In the genomic region with DNA sequence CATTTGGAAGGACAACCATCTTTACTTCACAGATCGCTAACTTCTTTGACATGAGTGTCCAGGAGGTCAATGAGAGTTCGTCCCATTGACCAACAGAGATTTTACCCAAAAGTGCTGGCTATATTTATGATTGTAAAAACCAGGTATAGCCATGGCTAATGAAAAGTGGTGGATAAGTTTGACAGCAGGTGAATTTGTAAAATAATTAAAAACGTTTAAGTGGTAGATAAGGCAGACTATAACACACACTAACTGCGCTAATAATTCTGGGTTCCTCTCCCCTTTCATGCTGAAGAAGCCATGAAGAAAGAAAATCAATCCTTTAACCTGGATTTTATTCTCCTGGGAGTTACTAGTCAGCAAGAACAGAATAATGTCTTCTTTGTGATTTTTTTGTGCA, we compare ENCODE assay signal across 39 cellular contexts. TPM values are rescaled to one million over a fixed set of nuclear protein-coding genes. Genes with fewer than 3 reads are reported as not detected.
"Had no signal": no experiment of that assay in that cellular context is flagged by ENCODE, and none has a peak within 500 bp of the region (broad histone marks: within the 10 kb centered on the region; RNA-seq: fewer than 3 reads in every experiment).

A gene with protein sequence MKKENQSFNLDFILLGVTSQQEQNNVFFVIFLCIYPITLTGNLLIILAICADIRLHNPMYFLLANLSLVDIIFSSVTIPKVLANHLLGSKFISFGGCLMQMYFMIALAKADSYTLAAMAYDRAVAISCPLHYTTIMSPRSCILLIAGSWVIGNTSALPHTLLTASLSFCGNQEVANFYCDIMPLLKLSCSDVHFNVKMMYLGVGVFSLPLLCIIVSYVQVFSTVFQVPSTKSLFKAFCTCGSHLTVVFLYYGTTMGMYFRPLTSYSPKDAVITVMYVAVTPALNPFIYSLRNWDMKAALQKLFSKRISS (plus strand): TSS at position 301 of the 400 bp plus-strand sequence. CDS start 0 bp downstream, at position 301.

- H3K36me3 ChIP-seq: MG63 had no signal

- H3K9me3 ChIP-seq: MG63 had no signal

- H3K27me3 ChIP-seq: MG63 had no signal

- DNase-seq: Karpas-422, Kasumi-1, MG63, MM.1S, MV-4-11, NCI-H1048, NCI-H1092, NCI-H1092 treated with DMSO at 0.1 percent for 48 hours, NCI-H1105, NCI-H1105 treated with DMSO at 0.1 percent for 48 hours, NCI-H1417, NCI-H1417 treated with DMSO at 0.1 percent for 48 hours, NCI-H1436, NCI-H1436 treated with DMSO at 0.1 percent for 48 hours, NCI-H146, NCI-H1694, NCI-H1694 treated with DMSO at 0.1 percent for 48 hours, NCI-H187, NCI-H187 treated with DMSO at 0.1 percent for 48 hours, NCI-H1930, NCI-H2029, NCI-H2029 treated with DMSO at 0.1 percent for 48 hours, NCI-H2081, NCI-H2081 treated with DMSO at 0.1 percent for 48 hours, NCI-H2107, NCI-H2171, NCI-H2171 treated with DMSO at 0.1 percent for 48 hours, NCI-H2227 treated with DMSO at 0.1 percent for 48 hours, NCI-H226, NCI-H345, NCI-H446, NCI-H446 treated with DMSO at 0.1 percent for 48 hours, NCI-H510A, NCI-H510A treated with DMSO at 0.1 percent for 48 hours, NCI-H524 had no signal

- H3K4me3 ChIP-seq: MG63 had no signal

RNA-seq across cellular contexts. Expression of the gene that starts here (rescaled TPM):
- total RNA-seq: LHCN-M2, M059J, MCF 10A, NCI-H460 had no signal
